Comparison of ENCODE assay signal across 2 cellular contexts in genomic region chr7:134458341-134458805, GRCh38.
TF ChIP-seq lines count a peak whose summit lies in the region.

No MANE protein-coding gene starts in this region.

TF ChIP-seq in HEK293, 187 proteins besides CTCF, POLR2A, EP300 and RAD21 (continued from another document and continues in another):
- TF ChIP-seq KLF17 (tag by site-specific recombination; IDR thresholded peaks at IDR 0.05) (no peak), ZNF843 (tag by site-specific recombination; IDR thresholded peaks at IDR 0.05) (no peak), PRDM1 (tag by site-specific recombination; IDR thresholded peaks at IDR 0.05) (peak; percentile 63), GLIS2 (tag by site-specific recombination; IDR thresholded peaks at IDR 0.05) (no peak), SETDB1 (IDR thresholded peaks at IDR 0.05; ENCODE audit: insufficient read length, low read length) (no peak), GLIS1 (tag by site-specific recombination; IDR thresholded peaks at IDR 0.05) (no peak), SCRT2 (tag by site-specific recombination; IDR thresholded peaks at IDR 0.05) (peak; percentile 94), ZFP69B (tag by site-specific recombination; IDR thresholded peaks at IDR 0.05) (no peak), ZNF423 (tag by site-specific recombination; IDR thresholded peaks at IDR 0.05) (peak; percentile 62; the same call in 1 of the 2 replicates), GFI1B (tag by site-specific recombination; IDR thresholded peaks at IDR 0.05) (no peak), ZNF521 (tag by site-specific recombination; IDR thresholded peaks at IDR 0.05) (no peak), KLF16 (tag by site-specific recombination; IDR thresholded peaks at IDR 0.05) (peak; percentile 31; the same call in 1 of the 2 replicates), TRIM28 (IDR thresholded peaks at IDR 0.05; ENCODE audit: borderline replicate concordance, low read length) (peak; percentile 13; the same call in 1 of the 2 replicates), TSHZ1 (tag by site-specific recombination; IDR thresholded peaks at IDR 0.05; ENCODE audit: borderline replicate concordance) (no peak), ZNF211 (tag by site-specific recombination; IDR thresholded peaks at IDR 0.05; ENCODE audit: low read depth) (no peak), ZNF623 (tag by site-specific recombination; IDR thresholded peaks at IDR 0.05) (no peak), HOXA7 (CRISPR knock-in tag; IDR thresholded peaks at IDR 0.05; ENCODE audit: borderline replicate concordance) (no peak), ZBTB10 (tag by site-specific recombination; IDR thresholded peaks at IDR 0.05) (no peak), ZNF670 (tag by site-specific recombination; IDR thresholded peaks at IDR 0.05; ENCODE audit: low read depth) (no peak), ZNF580 (tag by site-specific recombination; IDR thresholded peaks at IDR 0.05) (no peak), ZNF596 (tag by site-specific recombination; IDR thresholded peaks at IDR 0.05) (no peak), ZNF248 (tag by site-specific recombination; IDR thresholded peaks at IDR 0.05) (no peak), YY1 (tag by site-specific recombination; IDR thresholded peaks at IDR 0.05) (0 out of 2 replicates have a peak, but pooled peaks have one; percentile 44), ZBTB44 (tag by site-specific recombination; IDR thresholded peaks at IDR 0.05) (no peak)

TF ChIP-seq in HepG2, 621 proteins besides CTCF, POLR2A, EP300 and RAD21 (continued from another document and continues in another):
- TF ChIP-seq RNF219 (CRISPR knock-in tag; IDR thresholded peaks at IDR 0.05) (no peak), MXD3 (CRISPR knock-in tag; IDR thresholded peaks at IDR 0.05) (no peak), PBX3 (CRISPR knock-in tag; IDR thresholded peaks at IDR 0.05; ENCODE audit: borderline replicate concordance) (no peak), CREB1 (IDR thresholded peaks at IDR 0.05) (no peak), CREB1 (CRISPR knock-in tag; IDR thresholded peaks at IDR 0.05) (no peak), ZNF292 (CRISPR knock-in tag; IDR thresholded peaks at IDR 0.05; ENCODE audit: borderline replicate concordance, low read depth) (no peak), FOXO4 (CRISPR knock-in tag; conservative IDR thresholded peaks at IDR 0.05) (peak; percentile 79; the same call in 1 of the 2 replicates), MAX (IDR thresholded peaks at IDR 0.05) (no peak), ESRRA (CRISPR knock-in tag; IDR thresholded peaks at IDR 0.05; ENCODE audit: low read depth) (0 out of 2 replicates have a peak, but pooled peaks have one; percentile 38), ZNF564 (CRISPR knock-in tag; IDR thresholded peaks at IDR 0.05) (no peak), NR2F6 (IDR thresholded peaks at IDR 0.05) (no peak), NR2F6 (CRISPR knock-in tag; IDR thresholded peaks at IDR 0.05) (no peak), ZNF549 (CRISPR knock-in tag; IDR thresholded peaks at IDR 0.05) (no peak), ATF3 (CRISPR knock-in tag; IDR thresholded peaks at IDR 0.05) (no peak), ATF4 (CRISPR knock-in tag; IDR thresholded peaks at IDR 0.05) (no peak), KDM5B (CRISPR knock-in tag; IDR thresholded peaks at IDR 0.05; ENCODE audit: borderline replicate concordance) (no peak), ZMAT3 (CRISPR knock-in tag; conservative IDR thresholded peaks at IDR 0.05) (0 out of 2 replicates have a peak, but pooled peaks have one; percentile 25), ZSCAN29 (CRISPR knock-in tag; conservative IDR thresholded peaks at IDR 0.05) (0 out of 2 replicates have a peak, but pooled peaks have one; percentile 8), SMAD9 (CRISPR knock-in tag; IDR thresholded peaks at IDR 0.05) (no peak), ZBTB8A (CRISPR knock-in tag; IDR thresholded peaks at IDR 0.05; ENCODE audit: borderline replicate concordance, low read depth) (no peak), RERE (CRISPR knock-in tag; IDR thresholded peaks at IDR 0.05; ENCODE audit: low read depth) (no peak), ZNF263 (CRISPR knock-in tag; IDR thresholded peaks at IDR 0.05) (no peak), GZF1 (CRISPR knock-in tag; IDR thresholded peaks at IDR 0.05) (no peak), TEF (CRISPR knock-in tag; IDR thresholded peaks at IDR 0.05) (no peak), KDM5A (IDR thresholded peaks at IDR 0.05; ENCODE audit: borderline replicate concordance, low read length) (no peak), IRF2 (CRISPR knock-in tag; IDR thresholded peaks at IDR 0.05) (no peak)
